ENCODE assay signal across 8 cellular contexts in genomic region chr1:182159443-182159842, GRCh38.
"Had no signal": no experiment of that assay in that cellular context is flagged by ENCODE, and none has a peak within 500 bp of the region (broad histone marks: within the 10 kb centered on the region; RNA-seq: fewer than 3 reads in every experiment).

No MANE protein-coding gene starts in this region.

- ATAC-seq: HCT116, HepG2 had no signal

- H3K4me1 ChIP-seq: HAP-1 had no signal

- H3K4me3 ChIP-seq: GM23248, HAP-1 had no signal

- H3K9ac ChIP-seq: GM23248 had no signal

- DNase-seq: GM23248, GOT3, H7, KG1 had no signal

- H3K36me3 ChIP-seq: HAP-1 had no signal

- H3K9me3 ChIP-seq: HAP-1 had no signal

- H3K27ac ChIP-seq: GM23248, HL-60 had no signal

- H2AFZ ChIP-seq: GM23248 had no signal
